1 cellular context compared by ENCODE assay signal in genomic region chr2:12096425-12096824, GRCh38.
TF ChIP-seq lines count a peak whose summit lies in the region.

No MANE protein-coding gene starts in this region.

TF ChIP-seq in GM23338, 12 proteins besides CTCF, POLR2A, EP300 and RAD21 (continued from another document):
- TF ChIP-seq ZNF462 (CRISPR knock-in tag; IDR thresholded peaks at IDR 0.05) (peak; percentile 87), POLR2AphosphoS5 (IDR thresholded peaks at IDR 0.05; ENCODE audit: low read depth) (0 out of 2 replicates have a peak, but pooled peaks have one; percentile 35), NANOG (IDR thresholded peaks at IDR 0.05; ENCODE audit: borderline replicate concordance) (peak; percentile 63; the same call in 1 of the 2 replicates)
